ENCODE assay signal across 1 cellular context in genomic region chr15:80989518-80990478, GRCh38.
TF ChIP-seq lines count a peak whose summit lies in the region.

Gene MESD, minus strand, starts transcription at chr15:80989819. Its CDS starts 28 bp downstream, at chr15:80989791.

TF ChIP-seq in K562, 482 proteins besides CTCF, POLR2A, EP300 and RAD21 (continued from another document and continues in another):
- TF ChIP-seq RREB1 (CRISPR knock-in tag; IDR thresholded peaks at IDR 0.05) = no peak
- no peak for TF ChIP-seq FOXJ3 (CRISPR knock-in tag; IDR thresholded peaks at IDR 0.05)
- no peak for TF ChIP-seq THRAP3 (IDR thresholded peaks at IDR 0.05; ENCODE audit: borderline replicate concordance)
- no peak for TF ChIP-seq EGR1 (conservative IDR thresholded peaks at IDR 0.05)
- no peak for TF ChIP-seq ZNF436 (CRISPR knock-in tag; IDR thresholded peaks at IDR 0.05)
- no peak for TF ChIP-seq CC2D1A (IDR thresholded peaks at IDR 0.05)
- no peak for TF ChIP-seq ZNF717 (CRISPR knock-in tag; IDR thresholded peaks at IDR 0.05)
- no peak for TF ChIP-seq BRD4 (IDR thresholded peaks at IDR 0.05)
- TF ChIP-seq PCBP1 (IDR thresholded peaks at IDR 0.05; ENCODE audit: low read depth, low read length, poor library complexity, severe bottlenecking) = no peak
- TF ChIP-seq CSDE1 (IDR thresholded peaks at IDR 0.05) = no peak
- no peak for TF ChIP-seq ZBTB12 (CRISPR knock-in tag; IDR thresholded peaks at IDR 0.05)
- no peak for TF ChIP-seq MCM3 (IDR thresholded peaks at IDR 0.05)
- TF ChIP-seq DMBX1 (CRISPR knock-in tag; IDR thresholded peaks at IDR 0.05; ENCODE audit: borderline replicate concordance) = no peak
- TF ChIP-seq SAFB (IDR thresholded peaks at IDR 0.05; ENCODE audit: borderline replicate concordance, low read depth, low read length) = no peak
- no peak for TF ChIP-seq NFE2 (IDR thresholded peaks at IDR 0.05; ENCODE audit: low read depth)
- no peak for TF ChIP-seq ZNF124 (CRISPR knock-in tag; IDR thresholded peaks at IDR 0.05)
- TF ChIP-seq TAL1 (IDR thresholded peaks at IDR 0.05) = no peak
- TF ChIP-seq FOXP4 (CRISPR knock-in tag; IDR thresholded peaks at IDR 0.05; ENCODE audit: borderline replicate concordance) = no peak; the same call in 1 of the 2 replicates
- 0 out of 2 replicates have a peak, but pooled peaks have one; percentile 6 for TF ChIP-seq TEAD4 (IDR thresholded peaks at IDR 0.05; ENCODE audit: low read length)
- TF ChIP-seq TEAD4 (CRISPR knock-in tag; IDR thresholded peaks at IDR 0.05; ENCODE audit: borderline replicate concordance) = no peak
- TF ChIP-seq SMC3 (conservative IDR thresholded peaks at IDR 0.05; ENCODE audit: insufficient read depth, low read depth, low read length) = no peak
- TF ChIP-seq ZNF444 (CRISPR knock-in tag; IDR thresholded peaks at IDR 0.05) = no peak
- peak; percentile 14; the same call in 1 of the 2 replicates for TF ChIP-seq JUND (IDR thresholded peaks at IDR 0.05; ENCODE audit: borderline replicate concordance, low read depth, low read length)
- no peak for TF ChIP-seq JUND (tag; IDR thresholded peaks at IDR 0.05; ENCODE audit: borderline replicate concordance, low read depth, low read length)
- TF ChIP-seq SNIP1 (IDR thresholded peaks at IDR 0.05; ENCODE audit: low read depth) = no peak
- no peak for TF ChIP-seq CBFB (CRISPR knock-in tag; IDR thresholded peaks at IDR 0.05)
- no peak for TF ChIP-seq DPF2 (IDR thresholded peaks at IDR 0.05)
- no peak for TF ChIP-seq SOX6 (IDR thresholded peaks at IDR 0.05)
- TF ChIP-seq FIP1L1 (IDR thresholded peaks at IDR 0.05; ENCODE audit: low read depth, low read length, poor library complexity, severe bottlenecking) = no peak
- TF ChIP-seq RUNX1 (IDR thresholded peaks at IDR 0.05; ENCODE audit: low read depth) = no peak
- TF ChIP-seq TFAP4 (CRISPR knock-in tag; IDR thresholded peaks at IDR 0.05; ENCODE audit: borderline replicate concordance) = peak; percentile 43; the same call in 1 of the 2 replicates
- peak in 1 of 2 experiments; percentile 41; a peak in 1 of 4 replicates for TF ChIP-seq NONO (IDR thresholded peaks at IDR 0.05; ENCODE audit: low read depth in 2 of 2, low read length in 1 of 2)
- no peak for TF ChIP-seq NFXL1 (CRISPR knock-in tag; IDR thresholded peaks at IDR 0.05)
- no peak for TF ChIP-seq TOE1 (IDR thresholded peaks at IDR 0.05; ENCODE audit: borderline replicate concordance)
- TF ChIP-seq TOE1 (CRISPR knock-in tag; IDR thresholded peaks at IDR 0.05; ENCODE audit: borderline replicate concordance, low read depth) = no peak
- no peak for TF ChIP-seq NR1H2 (CRISPR knock-in tag; IDR thresholded peaks at IDR 0.05)
- TF ChIP-seq ZNF695 (CRISPR knock-in tag; IDR thresholded peaks at IDR 0.05) = no peak
- no peak for TF ChIP-seq DLX4 (CRISPR knock-in tag; IDR thresholded peaks at IDR 0.05)
- TF ChIP-seq ZNF76 (CRISPR knock-in tag; IDR thresholded peaks at IDR 0.05; ENCODE audit: borderline replicate concordance) = no peak
- peak in 2 of 3 experiments; percentile 74 to 96; a peak in 3 of 6 replicates for TF ChIP-seq ZBTB11 (CRISPR knock-in tag; IDR thresholded peaks at IDR 0.05)
- no peak for TF ChIP-seq NFATC3 (IDR thresholded peaks at IDR 0.05)
- TF ChIP-seq EWSR1 (IDR thresholded peaks at IDR 0.05; ENCODE audit: borderline replicate concordance, low read depth, partially characterized antibody) = no peak
- TF ChIP-seq TRIM24 (IDR thresholded peaks at IDR 0.05) = no peak
- no peak for TF ChIP-seq RBM15 (IDR thresholded peaks at IDR 0.05; ENCODE audit: insufficient read depth, low read length)
- TF ChIP-seq ZNF165 (CRISPR knock-in tag; IDR thresholded peaks at IDR 0.05; ENCODE audit: borderline replicate concordance) = no peak
- TF ChIP-seq NCOA6 (IDR thresholded peaks at IDR 0.05) = no peak
- TF ChIP-seq CXXC5 (CRISPR knock-in tag; IDR thresholded peaks at IDR 0.05) = peak; percentile 83
- TF ChIP-seq SP2 (IDR thresholded peaks at IDR 0.05; ENCODE audit: extremely low read depth, low read depth, low read length, poor library complexity, severe bottlenecking) = no peak
- TF ChIP-seq RBM39 (optimal IDR thresholded peaks at IDR 0.05; ENCODE audit: low read depth, low read length) = no peak
- TF ChIP-seq ZNF224 (CRISPR knock-in tag; IDR thresholded peaks at IDR 0.05) = no peak
- no peak for TF ChIP-seq CHCHD3 (CRISPR knock-in tag; IDR thresholded peaks at IDR 0.05)
- no peak for TF ChIP-seq PHF21A (IDR thresholded peaks at IDR 0.05; ENCODE audit: borderline replicate concordance, low read depth)
- no peak for TF ChIP-seq KAT2B (IDR thresholded peaks at IDR 0.05; ENCODE audit: low read depth, low read length)
- TF ChIP-seq FOSL1 (tag; conservative IDR thresholded peaks at IDR 0.05) = no peak
- TF ChIP-seq NRF1 (conservative IDR thresholded peaks at IDR 0.05 in 1 of 2, IDR thresholded peaks at IDR 0.05 in 1 of 2) = peak; percentile 93 to 94
- no peak for TF ChIP-seq TCF7 (IDR thresholded peaks at IDR 0.05; ENCODE audit: borderline replicate concordance)
- no peak for TF ChIP-seq HOMEZ (CRISPR knock-in tag; IDR thresholded peaks at IDR 0.05)
- TF ChIP-seq ZFP1 (CRISPR knock-in tag; IDR thresholded peaks at IDR 0.05) = no peak
